ENCODE assay signal across 17 cellular contexts in genomic region chrX:21764043-21764442, GRCh38. TPM values are rescaled to one million over a fixed set of nuclear protein-coding genes. Genes with fewer than 3 reads are reported as not detected.
DNase-seq lines count a peak whose midpoint lies in the region; ATAC-seq and TF ChIP-seq lines count a peak whose summit lies in the region.
"Had no signal": no experiment of that assay in that cellular context is flagged by ENCODE, and none has a peak within 500 bp of the region (broad histone marks: within the 10 kb centered on the region; RNA-seq: fewer than 3 reads in every experiment).

No MANE protein-coding gene starts in this region.

- intact Hi-C loops in PC-3 (cut with micrococcal nuclease) = no loop called here
- intact Hi-C loops in naive thymus-derived CD4-positive, alpha-beta T cell (cut with micrococcal nuclease) = no loop called here

- no peak overlapping the region for H3K4me3 ChIP-seq in PC-3 (ENCODE audit: low read length)
- H3K4me3 ChIP-seq in epithelial cell of esophagus (ENCODE audit: low read length) = no peak overlapping the region
- no peak overlapping the region for H3K4me3 ChIP-seq in naive thymus-derived CD4-positive, alpha-beta T cell (ENCODE audit: low read length)
- H3K4me3 ChIP-seq: BLaER1 treated with 17β-estradiol and CSF1 and Interleukin-3, amounts not matched to agents 10 nM and 100 nM; GM12878 had no signal

- no peaks in the 10 kb centered on the region for H4K20me1 ChIP-seq in PC-3 (ENCODE audit: low read length)
- H4K20me1 ChIP-seq: BLaER1 treated with 17β-estradiol and CSF1 and Interleukin-3, amounts not matched to agents 10 nM and 100 nM had no signal

- peaks cover 7% of the 10 kb centered on the region for H3K4me1 ChIP-seq in PC-3 (ENCODE audit: insufficient read depth, low read length)
- H3K4me1 ChIP-seq in naive thymus-derived CD4-positive, alpha-beta T cell (ENCODE audit: control insufficient read depth in 2 of 2, insufficient read depth in 2 of 2, low read length in 2 of 2) = no peaks in the 10 kb centered on the region
- H3K4me1 ChIP-seq: BLaER1 treated with 17β-estradiol and CSF1 and Interleukin-3, amounts not matched to agents 10 nM and 100 nM had no signal

- BruUV-seq in PC-3 (replicated peaks; lab: Mats Ljungman, UMichigan) = no TSS peak

- H3K36me3 ChIP-seq in PC-3 (ENCODE audit: low read depth, low read length) = no peaks in the 10 kb centered on the region
- no peaks in the 10 kb centered on the region for H3K36me3 ChIP-seq in naive thymus-derived CD4-positive, alpha-beta T cell (ENCODE audit: control insufficient read depth in 2 of 3, insufficient read depth in 3 of 3, low read length in 3 of 3)
- H3K36me3 ChIP-seq: BLaER1 treated with 17β-estradiol and CSF1 and Interleukin-3, amounts not matched to agents 10 nM and 100 nM had no signal

- DNase-seq in DMS53 (lab: John Stamatoyannopoulos, UW) (peak; percentile 32), DMS53 treated with DMSO at 0.1 percent for 48 hours (lab: John Stamatoyannopoulos, UW; ENCODE audit: unreplicated experiment) (no peak), PC-3 (peak; percentile 79), epithelial cell of esophagus (ENCODE audit: low read depth) (peak; percentile 35), occipital lobe (lab: John Stamatoyannopoulos, UW) (no peak)
- DNase-seq in naive thymus-derived CD4-positive, alpha-beta T cell = no peak
- no peak for DNase-seq in stimulated activated naive CD4-positive, alpha-beta T cell treated with Interleukin-2 at 50 U/mL for 16 hours (lab: John Stamatoyannopoulos, UW)
- DNase-seq: CD4-positive, CD25-positive, alpha-beta regulatory T cell; DMS79; GOT3; H9 had no signal

- H3K9ac ChIP-seq in PC-3 (ENCODE audit: low read length) = no peak overlapping the region
- H3K9ac ChIP-seq: BLaER1 treated with 17β-estradiol and CSF1 and Interleukin-3, amounts not matched to agents 10 nM and 100 nM had no signal

- H3K27ac Mint-ChIP-seq in naive thymus-derived CD4-positive, alpha-beta T cell = no peak overlapping the region
- H3K27ac Mint-ChIP-seq: CD4-positive, CD25-positive, alpha-beta regulatory T cell; IgD-negative memory B cell had no signal

- POLR2A ChIA-PET in PC-3 (lab: Charles Lee; ENCODE audit: unreplicated experiment) = no interaction called here
- POLR2A ChIA-PET in naive thymus-derived CD4-positive, alpha-beta T cell (lab: Charles Lee) = no interaction called here

- TF ChIP-seq CTCF in PC-3 (conservative IDR thresholded peaks at IDR 0.05; ENCODE audit: low read depth, low read length) (peak; percentile 49; the same call in 1 of the 2 replicates), epithelial cell of esophagus (IDR thresholded peaks at IDR 0.05; ENCODE audit: insufficient read depth, low read depth, low read length, missing control alignments) (no peak)

- no peaks in the 10 kb centered on the region for H3K9me2 ChIP-seq in PC-3 (replicated peaks; ENCODE audit: low read length)

- H2AFZ ChIP-seq in PC-3 (ENCODE audit: low read length) = no peak overlapping the region

- H3K27ac ChIP-seq in PC-3 (ENCODE audit: low read length) = no peak overlapping the region
- H3K27ac ChIP-seq in naive thymus-derived CD4-positive, alpha-beta T cell (ENCODE audit: low read depth, low read length) = no peak overlapping the region
- H3K27ac ChIP-seq: 22Rv1; BLaER1 treated with 17β-estradiol and CSF1 and Interleukin-3, amounts not matched to agents 10 nM and 100 nM had no signal

- H3K4me1 Mint-ChIP-seq in naive thymus-derived CD4-positive, alpha-beta T cell = peaks cover 0 to 3% (median 0%) of the 10 kb centered on the region in 7 donors
- H3K4me1 Mint-ChIP-seq: CD4-positive, CD25-positive, alpha-beta regulatory T cell; H9; IgD-negative memory B cell had no signal

- CTCF ChIA-PET in PC-3 (lab: Charles Lee) = no interaction called here
- CTCF ChIA-PET in naive thymus-derived CD4-positive, alpha-beta T cell (lab: Charles Lee) = no interaction called here

- peak; percentile 84 for ATAC-seq in PC-3
- no peak for ATAC-seq in naive thymus-derived CD4-positive, alpha-beta T cell
- ATAC-seq: GM12878 had no signal

- H3K27me3 ChIP-seq in PC-3 (ENCODE audit: low read length) = no peaks in the 10 kb centered on the region
- no peaks in the 10 kb centered on the region for H3K27me3 ChIP-seq in naive thymus-derived CD4-positive, alpha-beta T cell (ENCODE audit: control insufficient read depth in 2 of 2, insufficient read depth in 2 of 2, low read length in 2 of 2)
- H3K27me3 ChIP-seq: BLaER1 treated with 17β-estradiol and CSF1 and Interleukin-3, amounts not matched to agents 10 nM and 100 nM had no signal

- no peak overlapping the region for H3K4me2 ChIP-seq in PC-3 (ENCODE audit: low read length)
- H3K4me2 ChIP-seq: BLaER1 treated with 17β-estradiol and CSF1 and Interleukin-3, amounts not matched to agents 10 nM and 100 nM had no signal

- no peaks in the 10 kb centered on the region for H3K79me2 ChIP-seq in PC-3 (ENCODE audit: low read length)

- peaks cover 0 to 12% (median 2%) of the 10 kb centered on the region in 11 donors for H3K9me3 Mint-ChIP-seq in naive thymus-derived CD4-positive, alpha-beta T cell

- H3K4me3 Mint-ChIP-seq in naive thymus-derived CD4-positive, alpha-beta T cell = no peak overlapping the region
- H3K4me3 Mint-ChIP-seq: CD4-positive, CD25-positive, alpha-beta regulatory T cell; H9; IgD-negative memory B cell had no signal

- H3K9me3 ChIP-seq in PC-3 (ENCODE audit: low read length) = no peaks in the 10 kb centered on the region
- no peaks in the 10 kb centered on the region for H3K9me3 ChIP-seq in naive thymus-derived CD4-positive, alpha-beta T cell (ENCODE audit: control insufficient read depth in 2 of 3, low read length in 3 of 3)

- peaks cover 0 to 7% (median 0%) of the 10 kb centered on the region in 5 donors for H3K27me3 Mint-ChIP-seq in naive thymus-derived CD4-positive, alpha-beta T cell
- H3K27me3 Mint-ChIP-seq: CD4-positive, CD25-positive, alpha-beta regulatory T cell; IgD-negative memory B cell had no signal

- H3F3A ChIP-seq in PC-3 (ENCODE audit: low read length, unreplicated experiment) = no peaks in the 10 kb centered on the region

- H3K36me3 Mint-ChIP-seq in naive thymus-derived CD4-positive, alpha-beta T cell = peaks cover 0 to 4% (median 0%) of the 10 kb centered on the region in 5 donors

RNA-seq across cellular contexts. Expression of gene SMPX, which starts 6.1 kb away (rescaled TPM):
- total RNA-seq in PC-3 (2014; rRNA removed) (not detected in 2 replicates), occipital lobe (0.31 TPM)
- total RNA-seq in naive thymus-derived CD4-positive, alpha-beta T cell = not detected
- not detected for polyA plus RNA-seq in naive thymus-derived CD4-positive, alpha-beta T cell
- total RNA-seq: CD4-positive, CD25-positive, alpha-beta regulatory T cell; G401; GM12878; H9; HT1080 had no signal
- polyA plus RNA-seq: CD4-positive, CD25-positive, alpha-beta regulatory T cell; IgD-negative memory B cell had no signal

Comparison
In these comparisons a context has a peak if more than half of its experiments do, and no peak if none do; other contexts are left out.
1. DNase-seq: peak in DMS53 (single experiment), PC-3 (single experiment) and epithelial cell of esophagus (single experiment); none in DMS53 treated with DMSO at 0.1 percent for 48 hours (single experiment), naive thymus-derived CD4-positive, alpha-beta T cell (0 of 9), occipital lobe (single experiment) and stimulated activated naive CD4-positive, alpha-beta T cell treated with Interleukin-2 at 50 U/mL for 16 hours (single experiment).